In genomic region chr20:57772349-57772964, GRCh38 we compare ENCODE assay signal across 8 cellular contexts.
DNase-seq lines count a peak whose midpoint lies in the region; ATAC-seq and TF ChIP-seq lines count a peak whose summit lies in the region.

No MANE protein-coding gene starts in this region.

- no peaks in the 10 kb centered on the region for H3K9me3 Mint-ChIP-seq in HFFc6
- H3K9me3 Mint-ChIP-seq in activated CD4-positive, alpha-beta memory T cell treated with anti-CD3 and anti-CD28 coated beads, Interleukin-2, amount 10 ng/mL, durations not matched to agents 7 days and 5 days = no peaks in the 10 kb centered on the region

- no peak overlapping the region; the same call in 1 of the 2 replicates for H3K27ac Mint-ChIP-seq in HFFc6
- no peak overlapping the region for H3K27ac Mint-ChIP-seq in activated CD4-positive, alpha-beta memory T cell treated with anti-CD3 and anti-CD28 coated beads, Interleukin-2, amount 10 ng/mL, durations not matched to agents 7 days and 5 days

- DNase-seq in AG09309 (ENCODE audit: low read depth) (peak; percentile 44), HFFc6 (peak; percentile 69), kidney glomerular epithelial cell (lab: John Stamatoyannopoulos, UW) (peak; percentile 44), occipital lobe (lab: John Stamatoyannopoulos, UW) (no peak), NCI-H2227 (lab: John Stamatoyannopoulos, UW; ENCODE audit: unreplicated experiment) (no peak)
- peak; percentile 55 for DNase-seq in activated CD4-positive, alpha-beta memory T cell treated with anti-CD3 and anti-CD28 coated beads, Interleukin-2, amount 10 ng/mL, durations not matched to agents 7 days and 5 days

- H3K4me3 Mint-ChIP-seq in HFFc6 = peak overlapping the region; percentile 49
- H3K4me3 Mint-ChIP-seq in activated CD4-positive, alpha-beta memory T cell treated with anti-CD3 and anti-CD28 coated beads, Interleukin-2, amount 10 ng/mL, durations not matched to agents 7 days and 5 days = no peak overlapping the region

- ATAC-seq in HG02885 (IDR thresholded peaks at IDR 0.05; ENCODE audit: poor library complexity, unreplicated experiment) (no peak), GM18909 (IDR thresholded peaks at IDR 0.05; ENCODE audit: poor library complexity, unreplicated experiment) (no peak)

- H3K4me3 ChIP-seq in AG09309 (ENCODE audit: control insufficient read depth, low read depth, low read length) = no peak overlapping the region

- peaks cover 22% of the 10 kb centered on the region for H3K27me3 Mint-ChIP-seq in HFFc6 (ENCODE audit: insufficient read depth)
- peaks cover 15% of the 10 kb centered on the region for H3K27me3 Mint-ChIP-seq in activated CD4-positive, alpha-beta memory T cell treated with anti-CD3 and anti-CD28 coated beads, Interleukin-2, amount 10 ng/mL, durations not matched to agents 7 days and 5 days

- H3K36me3 Mint-ChIP-seq in HFFc6 (ENCODE audit: low read depth) = no peaks in the 10 kb centered on the region
- no peaks in the 10 kb centered on the region for H3K36me3 Mint-ChIP-seq in activated CD4-positive, alpha-beta memory T cell treated with anti-CD3 and anti-CD28 coated beads, Interleukin-2, amount 10 ng/mL, durations not matched to agents 7 days and 5 days (ENCODE audit: low read depth)

- POLR2A ChIA-PET in activated CD4-positive, alpha-beta memory T cell treated with anti-CD3 and anti-CD28 coated beads, Interleukin-2, amount 10 ng/mL, durations not matched to agents 7 days and 5 days (lab: Charles Lee) = interaction anchor here (0.9 to 1.6 kb wide), 2 partner anchors 10 to 81 kb away, joined by 3 to 4 read pairs; no protein-coding TSS in a partner anchor

- peaks cover 16% of the 10 kb centered on the region for H3K4me1 Mint-ChIP-seq in HFFc6 (ENCODE audit: low read depth)
- H3K4me1 Mint-ChIP-seq in activated CD4-positive, alpha-beta memory T cell treated with anti-CD3 and anti-CD28 coated beads, Interleukin-2, amount 10 ng/mL, durations not matched to agents 7 days and 5 days = peaks cover 11% of the 10 kb centered on the region

- TF ChIP-seq CTCF in AG09309 (IDR thresholded peaks at IDR 0.05; ENCODE audit: control insufficient read depth, insufficient read depth, low read depth, low read length, missing control alignments) = no peak
- no peak for TF ChIP-seq CTCF in HFFc6 (IDR thresholded peaks at IDR 0.05)

- CTCF ChIA-PET in activated CD4-positive, alpha-beta memory T cell treated with anti-CD3 and anti-CD28 coated beads, Interleukin-2, amount 10 ng/mL, durations not matched to agents 7 days and 5 days (lab: Charles Lee) = no interaction called here

Comparison
In these comparisons a context has a peak if more than half of its experiments do, and no peak if none do; other contexts are left out.
1. DNase-seq: peak in AG09309 (single experiment), HFFc6 (single experiment), activated CD4-positive, alpha-beta memory T cell treated with anti-CD3 and anti-CD28 coated beads, Interleukin-2, amount 10 ng/mL, durations not matched to agents 7 days and 5 days (single experiment) and kidney glomerular epithelial cell (single experiment); none in occipital lobe (single experiment) and NCI-H2227 (single experiment).